In the genomic region with DNA sequence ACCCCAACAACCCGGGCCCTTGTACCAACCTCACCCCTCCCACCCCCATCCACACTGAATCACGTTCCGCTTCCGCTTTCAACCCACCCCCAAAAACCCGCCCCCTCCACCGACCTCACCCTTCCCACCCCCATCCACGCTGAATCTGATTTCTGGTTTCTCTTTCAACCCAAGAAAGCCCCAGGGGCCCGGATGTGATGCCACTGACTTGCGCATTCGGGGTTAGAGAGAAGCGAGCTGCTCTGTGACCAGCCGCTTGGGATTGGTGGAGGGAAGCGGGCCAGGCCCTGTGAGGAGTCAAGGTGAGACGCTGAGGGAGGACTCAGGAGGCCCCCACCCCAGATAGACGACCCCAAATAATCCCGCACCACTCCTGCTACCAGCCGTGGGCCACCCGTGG, we compare ENCODE assay signal across 3 cellular contexts. TPM values are rescaled to one million over a fixed set of nuclear protein-coding genes. Genes with fewer than 3 reads are reported as not detected.
"Had no signal": no experiment of that assay in that cellular context is flagged by ENCODE, and none has a peak within 500 bp of the region (broad histone marks: within the 10 kb centered on the region; RNA-seq: fewer than 3 reads in every experiment).

No MANE protein-coding gene starts in this region.

RNA-seq across cellular contexts. Expression of a gene that starts 6.0 kb away (rescaled TPM):
- total RNA-seq: GM23248, H4, HFFc6 had no signal
- polyA plus RNA-seq: GM23248 had no signal
